Comparison of ENCODE assay signal across 1 cellular context in the genomic region with DNA sequence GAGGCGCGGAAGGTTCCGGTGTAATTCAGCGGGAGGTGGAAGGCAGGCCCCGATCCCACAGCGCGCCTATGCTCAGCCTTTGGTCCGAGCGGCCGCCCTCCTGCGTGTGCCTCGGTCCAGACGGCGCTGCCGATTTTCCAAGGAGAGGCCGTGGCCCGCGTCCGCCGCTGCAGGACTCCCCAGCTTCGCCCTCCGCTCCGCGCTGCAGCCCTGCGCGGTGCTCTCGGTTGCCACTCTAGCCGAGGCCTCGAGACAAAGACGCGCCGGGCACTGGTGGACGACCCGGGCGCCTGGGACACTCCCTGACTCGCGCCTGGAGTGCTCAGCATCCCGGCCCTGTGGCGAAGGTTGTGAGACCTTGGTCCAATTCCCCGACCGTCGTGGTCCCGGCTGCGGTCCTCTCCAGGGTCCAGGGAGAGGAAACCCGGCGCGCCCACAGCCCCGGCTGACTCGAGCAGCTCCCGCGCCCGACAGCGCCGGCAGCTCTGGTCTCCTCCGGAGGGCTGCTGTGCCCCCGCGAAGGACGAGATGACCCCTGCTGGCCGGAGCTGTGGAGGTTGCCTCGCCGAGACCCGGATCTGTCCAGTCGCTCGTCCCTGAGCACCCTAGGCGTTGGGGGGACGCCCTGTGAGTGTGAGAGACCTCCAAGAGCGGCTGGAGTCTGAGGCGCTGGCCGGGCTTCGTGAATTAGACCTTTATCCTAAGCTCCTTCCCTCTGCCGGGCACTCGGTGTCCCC.
A peak's percentile ranks its signal among the peaks of the same experiment; 100 is the strongest.
TF ChIP-seq lines count a peak whose summit lies in the region.

No MANE protein-coding gene starts in this region.

TF ChIP-seq in endothelial cell of umbilical vein, 7 proteins besides CTCF, POLR2A, EP300 and RAD21:
- TF ChIP-seq EZH2 (IDR thresholded peaks at IDR 0.05; ENCODE audit: borderline replicate concordance, low read depth, low read length, severe bottlenecking) (peak; percentile 97), MYC (IDR thresholded peaks at IDR 0.05; ENCODE audit: low read depth, low read length) (no peak)
